In the genomic region with DNA sequence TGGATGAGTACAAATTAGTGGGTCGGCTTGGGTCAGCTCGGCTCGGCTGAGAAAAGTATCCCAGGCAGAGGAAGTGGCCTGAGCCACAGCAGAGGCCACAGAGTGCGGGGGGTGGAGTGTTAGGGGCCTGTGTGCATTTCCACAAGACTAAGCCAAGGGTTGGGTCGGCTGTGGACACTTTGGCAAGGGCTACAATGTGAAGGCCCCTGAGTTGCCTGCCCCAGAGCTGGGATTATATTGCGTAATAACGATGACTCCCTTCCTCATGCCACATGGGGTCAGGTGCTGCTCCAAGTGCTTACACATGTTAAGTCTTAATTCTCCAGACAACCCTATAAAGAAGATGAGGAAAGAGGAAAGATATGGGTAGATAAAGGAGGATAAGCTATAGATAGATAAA, we compare ENCODE assay signal across 9 cellular contexts. TPM values are rescaled to one million over a fixed set of nuclear protein-coding genes. Genes with fewer than 3 reads are reported as not detected.
DNase-seq lines count a peak whose midpoint lies in the region; ATAC-seq, FAIRE-seq and TF ChIP-seq lines count a peak whose summit lies in the region.
"Had no signal": no experiment of that assay in that cellular context is flagged by ENCODE, and none has a peak within 500 bp of the region (broad histone marks: within the 10 kb centered on the region; RNA-seq: fewer than 3 reads in every experiment).

No MANE protein-coding gene starts in this region.

- no peak for FAIRE-seq in D721Med (lab: Jason Lieb, UNC)

- in situ Hi-C loops in SK-MEL-5 (cut with HindIII; ENCODE audit: low pct_unique_long_range_greater_than_20kb, low sequenced_read_pairs) = no loop called here

- H3K27ac ChIP-seq in skeletal muscle tissue (ENCODE audit: low read depth, low read length) = peak overlapping the region; percentile 21

- peaks cover 18 to 36% (median 22%) of the 10 kb centered on the region in 3 donors for H3K4me1 ChIP-seq in skeletal muscle tissue (ENCODE audit: control insufficient read depth in 3 of 3, insufficient read depth in 3 of 3, low read length in 3 of 3)

- no peaks in the 10 kb centered on the region for H3K9me3 ChIP-seq in skeletal muscle tissue (ENCODE audit: control insufficient read depth in 3 of 3, low read length in 3 of 3)

- peak; percentile 57 for DNase-seq in GM04503 (ENCODE audit: low read depth)
- peak; percentile 13 for DNase-seq in SK-MEL-5 (ENCODE audit: low read depth, low spot score)
- DNase-seq in fibroblast of the aortic adventitia (ENCODE audit: low read depth) = peak; percentile 89
- no peak for DNase-seq in SHP77 treated with DMSO at 0.1 percent for 48 hours (lab: John Stamatoyannopoulos, UW)
- DNase-seq in NCI-H2029 treated with DMSO at 0.1 percent for 48 hours (lab: John Stamatoyannopoulos, UW) = no peak
- DNase-seq in D721Med (ENCODE audit: insufficient read length, low spot score) = no peak
- DNase-seq: NCI-H1105 had no signal

- H3K4me3 ChIP-seq in fibroblast of the aortic adventitia (ENCODE audit: low read depth, low read length) (no peak overlapping the region), skeletal muscle tissue (ENCODE audit: low read length in 3 of 3) (no peak overlapping the region)

- TF ChIP-seq CTCF in fibroblast of the aortic adventitia (IDR thresholded peaks at IDR 0.05; ENCODE audit: insufficient read depth, low read length) (no peak), D721Med (IDR thresholded peaks at IDR 0.05; ENCODE audit: insufficient read depth, missing control alignments) (no peak)

- no peaks in the 10 kb centered on the region for H3K27me3 ChIP-seq in skeletal muscle tissue (ENCODE audit: control insufficient read depth in 3 of 3, insufficient read depth in 3 of 3, low read length in 3 of 3)

- H3K9ac ChIP-seq in skeletal muscle tissue (ENCODE audit: low read depth in 1 of 3, low read length in 3 of 3) = no peak overlapping the region

- H3K36me3 ChIP-seq in skeletal muscle tissue (ENCODE audit: control insufficient read depth in 3 of 3, insufficient read depth in 3 of 3, low read length in 3 of 3) = no peaks in the 10 kb centered on the region

- ATAC-seq in HG03135 (IDR thresholded peaks at IDR 0.05; ENCODE audit: unreplicated experiment) = no peak

RNA-seq across cellular contexts. Expression of gene EVL, which starts 11.4 kb away (rescaled TPM):
- 22.1 and 26.6 TPM in 2 replicates for total RNA-seq in SK-MEL-5 (2014; rRNA removed; shearing (Covaris generic))
- 23.6 and 30.9 TPM in 2 replicates for polyA plus RNA-seq in SK-MEL-5 (2015; cell fraction: cytosol; rRNA removed)
- polyA plus RNA-seq in SK-MEL-5 (2015; cell fraction: nucleus; rRNA removed) = 141 and 149 TPM in 2 replicates
- 14.4 and 19.5 TPM in 2 replicates for total RNA-seq in fibroblast of the aortic adventitia (ENCODE audit: low replicate concordance)
- total RNA-seq in skeletal muscle tissue = 21.9 TPM

Comparison
In these comparisons a context has a peak if more than half of its experiments do, and no peak if none do; other contexts are left out.
1. DNase-seq: peak in GM04503 (single experiment), SK-MEL-5 (single experiment) and fibroblast of the aortic adventitia (single experiment); none in SHP77 treated with DMSO at 0.1 percent for 48 hours (single experiment), NCI-H2029 treated with DMSO at 0.1 percent for 48 hours (single experiment) and D721Med (single experiment).